8 cellular contexts compared by ENCODE assay signal in the genomic region with DNA sequence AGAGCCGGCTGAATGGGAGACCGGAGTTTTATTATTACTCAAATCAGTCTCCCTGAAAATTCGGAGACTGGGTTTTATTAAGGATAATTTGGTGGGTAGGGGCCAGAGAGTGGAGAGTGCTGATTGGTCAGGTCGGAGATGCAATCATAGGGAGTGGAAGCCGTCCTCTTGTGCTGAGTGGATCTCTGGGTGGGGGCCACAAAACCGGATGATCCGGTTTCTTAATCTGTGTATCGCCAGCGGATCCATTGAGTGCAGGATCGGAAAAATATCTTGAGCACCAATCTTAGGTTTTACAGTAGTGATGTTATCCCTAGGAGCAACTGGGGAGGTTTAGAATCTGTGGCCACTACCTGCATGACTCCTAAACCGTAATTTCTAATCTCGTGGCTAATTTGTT. TPM values are rescaled to one million over a fixed set of nuclear protein-coding genes. Genes with fewer than 3 reads are reported as not detected.
DNase-seq lines count a peak whose midpoint lies in the region; ATAC-seq lines count a peak whose summit lies in the region.

No MANE protein-coding gene starts in this region.

- peak overlapping the region; percentile 92 for H3K4me3 Mint-ChIP-seq in activated T-helper 1 cell treated with anti-CD3 and anti-CD28 coated beads, Interleukin-12 subunit alpha, Interleukin-12 subunit beta, Interleukin-2, Interleukin-4 antibody, amounts not matched to agents 30 ng/mL and 10 ng/mL and 1 ng/mL, durations not matched to agents 14 hours and 24 hours and 36 hours

- peak overlapping the region; percentile 95 for H3K4me3 ChIP-seq in Jurkat, Clone E6-1 (ENCODE audit: low read length)
- H3K4me3 ChIP-seq in mucosa of rectum (ENCODE audit: low read length in 2 of 2): peak overlapping the region; percentile 69 to 74

- H3K9me3 ChIP-seq in mucosa of rectum (ENCODE audit: control insufficient read depth in 2 of 2, low read length in 2 of 2): no peaks in the 10 kb centered on the region

- peaks cover 13% of the 10 kb centered on the region for H3K4me1 Mint-ChIP-seq in activated T-helper 1 cell treated with anti-CD3 and anti-CD28 coated beads, Interleukin-12 subunit alpha, Interleukin-12 subunit beta, Interleukin-2, Interleukin-4 antibody, amounts not matched to agents 30 ng/mL and 10 ng/mL and 1 ng/mL, durations not matched to agents 14 hours and 24 hours and 36 hours (ENCODE audit: low read depth)

- H3K4me1 ChIP-seq in mucosa of rectum (ENCODE audit: control insufficient read depth in 2 of 2, insufficient read depth in 2 of 2, low read length in 2 of 2): peaks cover 8 to 9% of the 10 kb centered on the region in 2 donors

- no peaks in the 10 kb centered on the region for H3K36me3 Mint-ChIP-seq in activated T-helper 1 cell treated with anti-CD3 and anti-CD28 coated beads, Interleukin-12 subunit alpha, Interleukin-12 subunit beta, Interleukin-2, Interleukin-4 antibody, amounts not matched to agents 30 ng/mL and 10 ng/mL and 1 ng/mL, durations not matched to agents 14 hours and 24 hours and 36 hours (ENCODE audit: low read depth)

- intact Hi-C loops in activated T-helper 1 cell treated with anti-CD3 and anti-CD28 coated beads, Interleukin-12 subunit alpha, Interleukin-12 subunit beta, Interleukin-2, Interleukin-4 antibody, amounts not matched to agents 30 ng/mL and 10 ng/mL and 1 ng/mL, durations not matched to agents 14 hours and 24 hours and 36 hours (cut with micrococcal nuclease): loop anchor here (1.0 kb wide), 2 partner anchors 22 to 28 kb away; a partner anchor contains a TSS

- H3K36me3 ChIP-seq in mucosa of rectum (ENCODE audit: control insufficient read depth in 2 of 2, insufficient read depth in 2 of 2, low read length in 2 of 2): no peaks in the 10 kb centered on the region

- ATAC-seq in HG02885 (IDR thresholded peaks at IDR 0.05; ENCODE audit: poor library complexity, unreplicated experiment) (no peak), HG02973 (IDR thresholded peaks at IDR 0.05; ENCODE audit: unreplicated experiment) (no peak), GM18868 (IDR thresholded peaks at IDR 0.05; ENCODE audit: unreplicated experiment) (no peak)

- no peaks in the 10 kb centered on the region for H3K27me3 ChIP-seq in mucosa of rectum (ENCODE audit: control insufficient read depth in 2 of 2, insufficient read depth in 2 of 2, low read length in 2 of 2)

- H3K27me3 Mint-ChIP-seq in activated T-helper 1 cell treated with anti-CD3 and anti-CD28 coated beads, Interleukin-12 subunit alpha, Interleukin-12 subunit beta, Interleukin-2, Interleukin-4 antibody, amounts not matched to agents 30 ng/mL and 10 ng/mL and 1 ng/mL, durations not matched to agents 14 hours and 24 hours and 36 hours (ENCODE audit: insufficient read depth): peaks cover 2% of the 10 kb centered on the region

- peak overlapping the region; percentile 11 to 13 for H3K27ac ChIP-seq in mucosa of rectum (ENCODE audit: low read depth in 2 of 2, low read length in 2 of 2)

- peak overlapping the region in 1 of 2 donors; percentile 47 for H3K9ac ChIP-seq in mucosa of rectum (ENCODE audit: low read depth in 1 of 2, low read length in 2 of 2)

- H3K9me3 Mint-ChIP-seq in activated T-helper 1 cell treated with anti-CD3 and anti-CD28 coated beads, Interleukin-12 subunit alpha, Interleukin-12 subunit beta, Interleukin-2, Interleukin-4 antibody, amounts not matched to agents 30 ng/mL and 10 ng/mL and 1 ng/mL, durations not matched to agents 14 hours and 24 hours and 36 hours: no peaks in the 10 kb centered on the region

- H3K27ac Mint-ChIP-seq in activated T-helper 1 cell treated with anti-CD3 and anti-CD28 coated beads, Interleukin-12 subunit alpha, Interleukin-12 subunit beta, Interleukin-2, Interleukin-4 antibody, amounts not matched to agents 30 ng/mL and 10 ng/mL and 1 ng/mL, durations not matched to agents 14 hours and 24 hours and 36 hours: peak overlapping the region; percentile 93

- DNase-seq in COR-L47 (lab: John Stamatoyannopoulos, UW) (peak; percentile 25), cortex of kidney (lab: John Stamatoyannopoulos, UW) (no peak)
- no peak for DNase-seq in Jurkat, Clone E6-1 (ENCODE audit: low read depth, low spot score)
- no peak for DNase-seq in activated T-helper 1 cell treated with anti-CD3 and anti-CD28 coated beads, Interleukin-12 subunit alpha, Interleukin-12 subunit beta, Interleukin-2, Interleukin-4 antibody, amounts not matched to agents 30 ng/mL and 10 ng/mL and 1 ng/mL, durations not matched to agents 14 hours and 24 hours and 36 hours (ENCODE audit: low spot score)

RNA-seq across cellular contexts. Expression of a gene that starts 0.9 kb away (rescaled TPM):
- polyA plus RNA-seq in Jurkat, Clone E6-1 (2012; ENCODE audit: insufficient read depth, insufficient read length): 132 TPM
- total RNA-seq in activated T-helper 1 cell treated with anti-CD3 and anti-CD28 coated beads, Interleukin-12 subunit alpha, Interleukin-12 subunit beta, Interleukin-2, Interleukin-4 antibody, amounts not matched to agents 30 ng/mL and 10 ng/mL and 1 ng/mL, durations not matched to agents 14 hours and 24 hours and 36 hours: 43.7 and 44.7 TPM in 2 replicates

RNA-seq across cellular contexts. Expression of a gene that starts 21.6 kb away (rescaled TPM):
- 15.1 TPM for polyA plus RNA-seq in Jurkat, Clone E6-1 (2012; ENCODE audit: insufficient read depth, insufficient read length)
- total RNA-seq in activated T-helper 1 cell treated with anti-CD3 and anti-CD28 coated beads, Interleukin-12 subunit alpha, Interleukin-12 subunit beta, Interleukin-2, Interleukin-4 antibody, amounts not matched to agents 30 ng/mL and 10 ng/mL and 1 ng/mL, durations not matched to agents 14 hours and 24 hours and 36 hours: 65.7 and 66.1 TPM in 2 replicates

RNA-seq across cellular contexts. Expression of a gene that starts 28.2 kb away (rescaled TPM):
- 88.6 TPM for polyA plus RNA-seq in Jurkat, Clone E6-1 (2012; ENCODE audit: insufficient read depth, insufficient read length)
- 69.0 and 76.2 TPM in 2 replicates for total RNA-seq in activated T-helper 1 cell treated with anti-CD3 and anti-CD28 coated beads, Interleukin-12 subunit alpha, Interleukin-12 subunit beta, Interleukin-2, Interleukin-4 antibody, amounts not matched to agents 30 ng/mL and 10 ng/mL and 1 ng/mL, durations not matched to agents 14 hours and 24 hours and 36 hours
